Comparison of ENCODE assay signal across 26 cellular contexts in genomic region chr15:34644851-34645250, GRCh38.
"Had no signal": no experiment of that assay in that cellular context is flagged by ENCODE, and none has a peak within 500 bp of the region (broad histone marks: within the 10 kb centered on the region; RNA-seq: fewer than 3 reads in every experiment).

No MANE protein-coding gene starts in this region.

- H3K4me1 Mint-ChIP-seq: activated B cell treated with CpG ODN at 0.5 μM for 24 hours; activated naive CD8-positive, alpha-beta T cell treated with anti-CD3 and anti-CD28 coated beads, Interleukin-2, amount 50 U/mL, for 24 hours; mesothelial cell of epicardium; nephron had no signal

- H3K4me3 ChIP-seq: body of pancreas, cardiac muscle cell, left lung, ovary, prostate gland, spleen, testis, uterus had no signal

- DNase-seq: activated B cell treated with CpG ODN at 0.5 μM for 24 hours; activated CD4-positive, alpha-beta memory T cell treated with anti-CD3 and anti-CD28 coated beads for 36 hours; activated CD4-positive, alpha-beta T cell treated with anti-CD3 and anti-CD28 coated beads for 36 hours; activated effector memory CD4-positive, alpha-beta T cell treated with anti-CD3 and anti-CD28 coated beads, Interleukin-2, amount 50 U/mL, for 16 hours; activated naive CD4-positive, alpha-beta T cell treated with anti-CD3 and anti-CD28 coated beads, Interleukin-2, amount 50 U/mL, for 16 hours; activated naive CD8-positive, alpha-beta T cell treated with anti-CD3 and anti-CD28 coated beads, Interleukin-2, amount 50 U/mL, for 24 hours; activated T-cell treated with anti-CD3 and anti-CD28 coated beads, Interleukin-2, amount 50 U/mL, for 72 hours; body of pancreas; effector CD4-positive, alpha-beta T cell; hippocampal formation; left lung; ovary; spleen; stimulated activated CD4-positive, alpha-beta T cell treated with anti-CD3 and anti-CD28 coated beads, Interleukin-4, amount 100 ng/mL, for 1 hour; stimulated activated naive CD4-positive, alpha-beta T cell; testis; trophoblast cell; uterus had no signal

- FAIRE-seq: endometrium, frontal cortex had no signal

- H3K27ac Mint-ChIP-seq: activated B cell treated with CpG ODN at 0.5 μM for 24 hours; activated CD4-positive, alpha-beta memory T cell treated with anti-CD3 and anti-CD28 coated beads for 36 hours; activated CD4-positive, alpha-beta T cell treated with anti-CD3 and anti-CD28 coated beads for 36 hours; activated naive CD8-positive, alpha-beta T cell treated with anti-CD3 and anti-CD28 coated beads, Interleukin-2, amount 50 U/mL, for 24 hours; activated T-cell treated with anti-CD3 and anti-CD28 coated beads, Interleukin-2, amount 50 U/mL, for 72 hours; dendritic cell treated with granulocyte-macrophage colony-stimulating factor and Interleukin-4, amounts not matched to agents 40 ng/mL and 50 ng/mL, for 4 days; mesothelial cell of epicardium; nephron had no signal

- H3K4me1 ChIP-seq: body of pancreas, left lung, prostate gland, spleen, testis, uterus had no signal

- H3K9me3 ChIP-seq: body of pancreas, left lung, neutrophil, ovary, prostate gland, spleen, testis, uterus had no signal

- H3K36me3 ChIP-seq: cardiac muscle cell, left lung, neutrophil, ovary, prostate gland, spleen, uterus had no signal

- H3K27ac ChIP-seq: body of pancreas, cardiac muscle cell, left lung, neutrophil, ovary, prostate gland, spleen, testis, uterus had no signal

- ATAC-seq: activated CD4-positive, alpha-beta T cell treated with anti-CD3 and anti-CD28 coated beads for 36 hours; activated naive CD8-positive, alpha-beta T cell treated with anti-CD3 and anti-CD28 coated beads, Interleukin-2, amount 50 U/mL, for 24 hours; activated T-cell treated with anti-CD3 and anti-CD28 coated beads, Interleukin-2, amount 50 U/mL, for 72 hours; body of pancreas had no signal

- H3K36me3 Mint-ChIP-seq: activated CD4-positive, alpha-beta memory T cell treated with anti-CD3 and anti-CD28 coated beads for 36 hours; mesothelial cell of epicardium had no signal

- H3K27me3 ChIP-seq: body of pancreas, cardiac muscle cell, left lung, neutrophil, ovary, testis, uterus had no signal

- H3K9me3 Mint-ChIP-seq: activated CD4-positive, alpha-beta memory T cell treated with anti-CD3 and anti-CD28 coated beads for 36 hours; activated T-cell treated with anti-CD3 and anti-CD28 coated beads, Interleukin-2, amount 50 U/mL, for 72 hours; dendritic cell treated with granulocyte-macrophage colony-stimulating factor and Interleukin-4, amounts not matched to agents 40 ng/mL and 50 ng/mL, for 4 days had no signal

- H3K27me3 Mint-ChIP-seq: dendritic cell treated with granulocyte-macrophage colony-stimulating factor and Interleukin-4, amounts not matched to agents 40 ng/mL and 50 ng/mL, for 4 days had no signal

- H3K4me3 Mint-ChIP-seq: activated B cell treated with CpG ODN at 0.5 μM for 24 hours; activated CD4-positive, alpha-beta memory T cell treated with anti-CD3 and anti-CD28 coated beads for 36 hours; activated CD4-positive, alpha-beta T cell treated with anti-CD3 and anti-CD28 coated beads for 36 hours; activated naive CD8-positive, alpha-beta T cell treated with anti-CD3 and anti-CD28 coated beads, Interleukin-2, amount 50 U/mL, for 24 hours; activated T-cell treated with anti-CD3 and anti-CD28 coated beads, Interleukin-2, amount 50 U/mL, for 72 hours; dendritic cell treated with granulocyte-macrophage colony-stimulating factor and Interleukin-4, amounts not matched to agents 40 ng/mL and 50 ng/mL, for 4 days; mesothelial cell of epicardium; nephron had no signal
